ENCODE assay signal across 17 cellular contexts in the genomic region with DNA sequence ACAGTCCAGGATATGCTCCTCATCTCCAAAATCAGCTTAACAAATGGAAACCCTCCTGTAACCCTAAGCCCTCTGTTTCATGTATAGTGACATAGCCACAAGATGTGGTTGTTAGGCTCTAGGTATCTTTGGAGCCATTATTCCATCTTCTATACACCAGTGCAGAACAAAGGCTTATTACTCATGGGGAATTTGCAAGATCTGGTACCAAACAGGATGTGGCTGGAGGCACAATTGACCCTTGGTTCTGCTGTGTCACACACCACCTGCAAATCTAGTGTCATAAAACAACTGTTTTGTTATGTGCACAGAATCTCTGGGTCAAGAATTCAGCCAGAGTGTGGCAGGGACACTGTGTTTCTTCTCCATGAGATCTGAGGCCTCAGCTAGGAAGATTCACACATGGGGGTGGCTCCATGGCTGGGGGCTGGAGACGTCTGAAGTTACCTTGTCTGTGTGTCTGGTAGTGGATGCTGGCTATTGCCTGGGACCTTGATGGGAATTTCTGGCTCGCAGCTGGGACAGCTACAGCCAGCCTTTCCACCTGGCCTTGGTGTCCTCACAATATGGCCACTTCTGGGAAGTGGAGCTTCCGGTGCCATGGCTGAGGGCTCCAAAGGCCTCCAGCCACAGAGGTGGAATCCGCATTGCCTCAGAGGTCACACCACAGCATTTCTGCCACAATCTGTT.
DNase-seq lines count a peak whose midpoint lies in the region; ATAC-seq, FAIRE-seq and TF ChIP-seq lines count a peak whose summit lies in the region.
"Had no signal": no experiment of that assay in that cellular context is flagged by ENCODE, and none has a peak within 500 bp of the region (broad histone marks: within the 10 kb centered on the region; RNA-seq: fewer than 3 reads in every experiment).

No MANE protein-coding gene starts in this region.

- BruUV-seq in mammary epithelial cell (replicated peaks; lab: Mats Ljungman, UMichigan): no TSS peak

- no peaks in the 10 kb centered on the region for H3K79me2 ChIP-seq in mammary epithelial cell (ENCODE audit: insufficient read depth, low read length)

- WGBS in mammary epithelial cell (ENCODE audit: low coverage, missing lambda C conversion rate): 30% methylated on average over 2 of the region's 4 CpGs

- no peaks in the 10 kb centered on the region for H3K4me1 ChIP-seq in mammary epithelial cell (ENCODE audit: insufficient read depth, low read length)
- no peaks in the 10 kb centered on the region for H3K4me1 ChIP-seq in naive thymus-derived CD4-positive, alpha-beta T cell (ENCODE audit: control insufficient read depth in 2 of 2, insufficient read depth in 2 of 2, low read length in 2 of 2)
- H3K4me1 ChIP-seq: A549, BE2C had no signal

- H3K4me2 ChIP-seq in mammary epithelial cell (ENCODE audit: insufficient read depth, low read depth, low read length): no peak overlapping the region
- H3K4me2 ChIP-seq: A549, GM23338 had no signal

- H3K36me3 ChIP-seq in mammary epithelial cell (ENCODE audit: insufficient read depth, low read length): no peaks in the 10 kb centered on the region
- H3K36me3 ChIP-seq in naive thymus-derived CD4-positive, alpha-beta T cell (ENCODE audit: control insufficient read depth in 2 of 3, insufficient read depth in 3 of 3, low read length in 3 of 3): no peaks in the 10 kb centered on the region
- H3K36me3 ChIP-seq: BE2C had no signal

- in situ Hi-C loops in mammary epithelial cell (cut with MboI; ENCODE audit: low sequenced_read_pairs in 2 of 2): no loop called here

- CTCF ChIA-PET in mammary epithelial cell (lab: Charles Lee; ENCODE audit: low non-redundant PET): no interaction called here
- CTCF ChIA-PET in naive thymus-derived CD4-positive, alpha-beta T cell (lab: Charles Lee): no interaction called here

- no peak for TF ChIP-seq POLR2A in NB4 (IDR thresholded peaks at IDR 0.05; ENCODE audit: extremely low read depth, insufficient read length)

- no peak overlapping the region for H3K9ac ChIP-seq in mammary epithelial cell (ENCODE audit: insufficient read depth, low read length)

- no peaks in the 10 kb centered on the region for H3K9me3 Mint-ChIP-seq in naive thymus-derived CD4-positive, alpha-beta T cell
- H3K9me3 Mint-ChIP-seq: CD4-positive, alpha-beta memory T cell had no signal

- DNase-seq in HTR-8/SVneo (ENCODE audit: insufficient read length, low spot score) (no peak), NB4 (ENCODE audit: low read depth) (peak; percentile 11), mammary epithelial cell (peak; percentile 31), urothelium cell line (ENCODE audit: low spot score) (peak; percentile 15), cerebellar cortex (ENCODE audit: low spot score) (no peak), RCC 7860 (ENCODE audit: low spot score) (no peak)
- DNase-seq in naive thymus-derived CD4-positive, alpha-beta T cell: no peak
- DNase-seq: BE2C; CD4-positive, alpha-beta memory T cell; DMS79; EL; H7 had no signal

- TF ChIP-seq CTCF in NB4 (IDR thresholded peaks at IDR 0.05; ENCODE audit: low read depth, low read length) (no peak), mammary epithelial cell (conservative IDR thresholded peaks at IDR 0.05 in 1 of 2, IDR thresholded peaks at IDR 0.05 in 1 of 2; ENCODE audit: extremely low read depth in 1 of 2, insufficient read depth in 1 of 2, low read depth in 1 of 2, low read length in 2 of 2) (no peak)

- no peaks in the 10 kb centered on the region for H3K4me1 Mint-ChIP-seq in naive thymus-derived CD4-positive, alpha-beta T cell
- H3K4me1 Mint-ChIP-seq: CD4-positive, alpha-beta memory T cell had no signal

- H3K27ac Mint-ChIP-seq in naive thymus-derived CD4-positive, alpha-beta T cell: no peak overlapping the region
- H3K27ac Mint-ChIP-seq: CD4-positive, alpha-beta memory T cell; GM23338 had no signal

- no peaks in the 10 kb centered on the region for H3K27me3 ChIP-seq in mammary epithelial cell (ENCODE audit: insufficient read depth, low read length)
- H3K27me3 ChIP-seq in naive thymus-derived CD4-positive, alpha-beta T cell (ENCODE audit: control insufficient read depth in 2 of 2, insufficient read depth in 2 of 2, low read length in 2 of 2): no peaks in the 10 kb centered on the region
- H3K27me3 ChIP-seq: BE2C had no signal

- no peak overlapping the region for H2AFZ ChIP-seq in mammary epithelial cell (ENCODE audit: low read depth, low read length)
- H2AFZ ChIP-seq: GM23338 had no signal

- POLR2A ChIA-PET in naive thymus-derived CD4-positive, alpha-beta T cell (lab: Charles Lee): no interaction called here

- H3K4me3 Mint-ChIP-seq in naive thymus-derived CD4-positive, alpha-beta T cell: no peak overlapping the region
- H3K4me3 Mint-ChIP-seq: CD4-positive, alpha-beta memory T cell; GM23338 had no signal

- ATAC-seq in naive thymus-derived CD4-positive, alpha-beta T cell: no peak
- ATAC-seq: A549, GM23338 had no signal

- intact Hi-C loops in mammary epithelial cell (cut with micrococcal nuclease): no loop called here
- intact Hi-C loops in naive thymus-derived CD4-positive, alpha-beta T cell (cut with micrococcal nuclease): no loop called here

- no peaks in the 10 kb centered on the region for H4K20me1 ChIP-seq in mammary epithelial cell (ENCODE audit: insufficient read depth, low read length)

- H3K27ac ChIP-seq in mammary epithelial cell (ENCODE audit: insufficient read depth, low read depth, low read length): no peak overlapping the region
- no peak overlapping the region for H3K27ac ChIP-seq in naive thymus-derived CD4-positive, alpha-beta T cell (ENCODE audit: low read depth, low read length)
- H3K27ac ChIP-seq: A549, C4-2B had no signal

- dilution Hi-C loops in mammary epithelial cell (cut with HindIII; ENCODE audit: low sequenced_read_pairs): no loop called here

- no peaks in the 10 kb centered on the region for H3K9me3 ChIP-seq in mammary epithelial cell (replicated peaks; ENCODE audit: insufficient read depth, low read length)
- no peaks in the 10 kb centered on the region for H3K9me3 ChIP-seq in naive thymus-derived CD4-positive, alpha-beta T cell (ENCODE audit: control insufficient read depth in 2 of 3, low read length in 3 of 3)
- H3K9me3 ChIP-seq: A549, BE2C had no signal

- H3K36me3 Mint-ChIP-seq in naive thymus-derived CD4-positive, alpha-beta T cell: no peaks in the 10 kb centered on the region
- H3K36me3 Mint-ChIP-seq: CD4-positive, alpha-beta memory T cell had no signal

- no peak overlapping the region for H3K4me3 ChIP-seq in NB4 (ENCODE audit: low read depth, low read length)
- H3K4me3 ChIP-seq in mammary epithelial cell (replicated peaks in 1 of 3; ENCODE audit: insufficient read depth in 1 of 3, low read depth in 2 of 3, low read length in 3 of 3): no peak overlapping the region
- no peak overlapping the region for H3K4me3 ChIP-seq in naive thymus-derived CD4-positive, alpha-beta T cell (ENCODE audit: low read length)
- H3K4me3 ChIP-seq: A549, GM23338 had no signal

- peak; percentile 89 for FAIRE-seq in HTR-8/SVneo (lab: Jason Lieb, UNC)
- no peak for FAIRE-seq in urothelium cell line (lab: Jason Lieb, UNC)
- no peak for FAIRE-seq in RCC 7860 (lab: Jason Lieb, UNC)
- FAIRE-seq: A549, G401.6, GM12892 had no signal

- H3K27me3 Mint-ChIP-seq in naive thymus-derived CD4-positive, alpha-beta T cell: peaks cover 0 to 4% (median 0%) of the 10 kb centered on the region in 5 donors
- H3K27me3 Mint-ChIP-seq: CD4-positive, alpha-beta memory T cell had no signal

Comparison
In these comparisons a context has a peak if more than half of its experiments do, and no peak if none do; other contexts are left out.
1. DNase-seq: peak in NB4 (single experiment), mammary epithelial cell (single experiment) and urothelium cell line (single experiment); none in HTR-8/SVneo (single experiment), cerebellar cortex (single experiment), naive thymus-derived CD4-positive, alpha-beta T cell (0 of 9) and RCC 7860 (single experiment).